In the genomic region with DNA sequence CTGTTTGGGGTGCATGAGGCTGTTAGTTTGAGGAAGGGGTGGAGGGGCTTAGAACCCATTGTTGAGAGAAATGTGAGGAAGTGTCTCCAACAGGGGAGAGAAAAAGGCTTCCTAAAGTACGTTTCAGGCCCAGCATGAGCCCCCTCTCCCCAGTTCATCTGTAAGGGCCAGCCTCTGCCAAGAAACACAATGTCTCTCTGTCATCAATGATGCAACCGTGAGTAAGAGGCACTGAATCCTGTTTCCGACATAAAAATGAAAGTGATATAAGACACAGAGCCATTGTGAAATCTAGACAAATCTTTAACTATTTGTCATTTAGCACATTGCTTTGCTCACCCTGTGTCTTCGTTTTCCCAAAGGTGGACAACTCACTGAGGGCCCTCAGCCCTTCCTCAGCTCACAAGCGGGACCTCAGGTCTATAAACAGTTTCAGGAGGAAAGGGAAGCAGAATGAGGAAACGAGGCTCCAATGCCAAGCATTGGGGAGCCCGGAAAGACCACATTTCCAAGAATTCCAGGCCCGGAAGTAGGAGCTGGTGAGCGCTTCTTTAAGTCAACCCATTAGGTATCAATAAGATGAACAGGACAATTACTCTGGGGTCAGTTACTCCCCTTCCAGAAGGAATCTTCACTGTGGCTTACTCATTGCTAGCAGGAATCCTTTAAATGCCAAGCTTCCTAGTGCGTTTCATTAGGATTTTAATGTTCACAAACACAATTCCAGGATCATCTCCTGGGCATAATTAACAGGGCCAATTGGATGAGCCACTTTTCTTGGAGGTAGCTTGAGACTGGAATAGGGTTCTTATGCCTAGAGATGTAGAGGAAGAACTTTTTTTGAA, we compare ENCODE assay signal across 1 cellular context.
TF ChIP-seq lines count a peak whose summit lies in the region.

No MANE protein-coding gene starts in this region.

TF ChIP-seq in GM23338, 12 proteins besides CTCF, POLR2A, EP300 and RAD21 (continued from another document):
- TF ChIP-seq, protein P1, sequence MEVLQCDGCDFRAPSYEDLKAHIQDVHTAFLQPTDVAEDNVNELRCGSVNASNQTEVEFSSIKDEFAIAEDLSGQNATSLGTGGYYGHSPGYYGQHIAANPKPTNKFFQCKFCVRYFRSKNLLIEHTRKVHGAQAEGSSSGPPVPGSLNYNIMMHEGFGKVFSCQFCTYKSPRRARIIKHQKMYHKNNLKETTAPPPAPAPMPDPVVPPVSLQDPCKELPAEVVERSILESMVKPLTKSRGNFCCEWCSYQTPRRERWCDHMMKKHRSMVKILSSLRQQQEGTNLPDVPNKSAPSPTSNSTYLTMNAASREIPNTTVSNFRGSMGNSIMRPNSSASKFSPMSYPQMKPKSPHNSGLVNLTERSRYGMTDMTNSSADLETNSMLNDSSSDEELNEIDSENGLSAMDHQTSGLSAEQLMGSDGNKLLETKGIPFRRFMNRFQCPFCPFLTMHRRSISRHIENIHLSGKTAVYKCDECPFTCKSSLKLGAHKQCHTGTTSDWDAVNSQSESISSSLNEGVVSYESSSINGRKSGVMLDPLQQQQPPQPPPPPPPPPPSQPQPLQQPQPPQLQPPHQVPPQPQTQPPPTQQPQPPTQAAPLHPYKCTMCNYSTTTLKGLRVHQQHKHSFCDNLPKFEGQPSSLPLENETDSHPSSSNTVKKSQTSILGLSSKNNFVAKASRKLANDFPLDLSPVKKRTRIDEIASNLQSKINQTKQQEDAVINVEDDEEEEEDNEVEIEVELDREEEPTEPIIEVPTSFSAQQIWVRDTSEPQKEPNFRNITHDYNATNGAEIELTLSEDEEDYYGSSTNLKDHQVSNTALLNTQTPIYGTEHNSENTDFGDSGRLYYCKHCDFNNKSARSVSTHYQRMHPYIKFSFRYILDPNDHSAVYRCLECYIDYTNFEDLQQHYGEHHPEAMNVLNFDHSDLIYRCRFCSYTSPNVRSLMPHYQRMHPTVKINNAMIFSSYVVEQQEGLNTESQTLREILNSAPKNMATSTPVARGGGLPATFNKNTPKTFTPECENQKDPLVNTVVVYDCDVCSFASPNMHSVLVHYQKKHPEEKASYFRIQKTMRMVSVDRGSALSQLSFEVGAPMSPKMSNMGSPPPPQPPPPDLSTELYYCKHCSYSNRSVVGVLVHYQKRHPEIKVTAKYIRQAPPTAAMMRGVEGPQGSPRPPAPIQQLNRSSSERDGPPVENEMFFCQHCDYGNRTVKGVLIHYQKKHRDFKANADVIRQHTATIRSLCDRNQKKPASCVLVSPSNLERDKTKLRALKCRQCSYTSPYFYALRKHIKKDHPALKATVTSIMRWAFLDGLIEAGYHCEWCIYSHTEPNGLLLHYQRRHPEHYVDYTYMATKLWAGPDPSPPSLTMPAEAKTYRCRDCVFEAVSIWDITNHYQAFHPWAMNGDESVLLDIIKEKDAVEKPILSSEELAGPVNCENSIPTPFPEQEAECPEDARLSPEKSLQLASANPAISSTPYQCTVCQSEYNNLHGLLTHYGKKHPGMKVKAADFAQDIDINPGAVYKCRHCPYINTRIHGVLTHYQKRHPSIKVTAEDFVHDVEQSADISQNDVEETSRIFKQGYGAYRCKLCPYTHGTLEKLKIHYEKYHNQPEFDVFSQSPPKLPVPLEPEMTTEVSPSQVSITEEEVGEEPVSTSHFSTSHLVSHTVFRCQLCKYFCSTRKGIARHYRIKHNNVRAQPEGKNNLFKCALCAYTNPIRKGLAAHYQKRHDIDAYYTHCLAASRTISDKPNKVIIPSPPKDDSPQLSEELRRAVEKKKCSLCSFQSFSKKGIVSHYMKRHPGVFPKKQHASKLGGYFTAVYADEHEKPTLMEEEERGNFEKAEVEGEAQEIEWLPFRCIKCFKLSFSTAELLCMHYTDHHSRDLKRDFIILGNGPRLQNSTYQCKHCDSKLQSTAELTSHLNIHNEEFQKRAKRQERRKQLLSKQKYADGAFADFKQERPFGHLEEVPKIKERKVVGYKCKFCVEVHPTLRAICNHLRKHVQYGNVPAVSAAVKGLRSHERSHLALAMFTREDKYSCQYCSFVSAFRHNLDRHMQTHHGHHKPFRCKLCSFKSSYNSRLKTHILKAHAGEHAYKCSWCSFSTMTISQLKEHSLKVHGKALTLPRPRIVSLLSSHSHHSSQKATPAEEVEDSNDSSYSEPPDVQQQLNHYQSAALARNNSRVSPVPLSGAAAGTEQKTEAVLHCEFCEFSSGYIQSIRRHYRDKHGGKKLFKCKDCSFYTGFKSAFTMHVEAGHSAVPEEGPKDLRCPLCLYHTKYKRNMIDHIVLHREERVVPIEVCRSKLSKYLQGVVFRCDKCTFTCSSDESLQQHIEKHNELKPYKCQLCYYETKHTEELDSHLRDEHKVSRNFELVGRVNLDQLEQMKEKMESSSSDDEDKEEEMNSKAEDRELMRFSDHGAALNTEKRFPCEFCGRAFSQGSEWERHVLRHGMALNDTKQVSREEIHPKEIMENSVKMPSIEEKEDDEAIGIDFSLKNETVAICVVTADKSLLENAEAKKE (CRISPR knock-in tag; IDR thresholded peaks at IDR 0.05): no peak
- TF ChIP-seq POLR2AphosphoS5 (IDR thresholded peaks at IDR 0.05; ENCODE audit: low read depth) (no peak), EZH2 (IDR thresholded peaks at IDR 0.05; ENCODE audit: low read depth, unreplicated experiment) (no peak), STAT1 (IDR thresholded peaks at IDR 0.05; ENCODE audit: unreplicated experiment) (no peak), EZH2phosphoT487 (IDR thresholded peaks at IDR 0.05; ENCODE audit: unreplicated experiment) (no peak), NANOG (IDR thresholded peaks at IDR 0.05; ENCODE audit: borderline replicate concordance) (no peak)
